ENCODE assay signal across 8 cellular contexts in genomic region chr12:132711169-132711843, GRCh38. TPM values are rescaled to one million over a fixed set of nuclear protein-coding genes. Genes with fewer than 3 reads are reported as not detected.
A peak's percentile ranks its signal among the peaks of the same experiment; 100 is the strongest.
DNase-seq lines count a peak whose midpoint lies in the region; ATAC-seq, FAIRE-seq and TF ChIP-seq lines count a peak whose summit lies in the region.

No MANE protein-coding gene starts in this region.

- TF ChIP-seq POLR2A in IMR-90 (IDR thresholded peaks at IDR 0.05; ENCODE audit: low read depth, low read length): no peak

- H2BK20ac ChIP-seq in IMR-90 (ENCODE audit: low read depth, low read length): no peak overlapping the region

- intact Hi-C loops in IMR-90 (cut with micrococcal nuclease): no loop called here

- no peak for TF ChIP-seq RAD21 in IMR-90 (IDR thresholded peaks at IDR 0.05; ENCODE audit: low read length)

- peaks cover 5% of the 10 kb centered on the region for H3K9me3 Mint-ChIP-seq in activated T-helper 17 cell treated with anti-CD3 and anti-CD28 coated beads, Interleukin-2, amount 50 U/mL, for 72 hours

- H2AK5ac ChIP-seq in IMR-90 (ENCODE audit: low read depth, low read length): peak overlapping the region; percentile 64; the same call in 1 of the 2 replicates

- no peaks in the 10 kb centered on the region for H3K27me3 Mint-ChIP-seq in activated T-helper 17 cell treated with anti-CD3 and anti-CD28 coated beads, Interleukin-2, amount 50 U/mL, for 72 hours

- no peak for DNase-seq in BJ (ENCODE audit: low read depth)
- peak; percentile 65 for DNase-seq in GM20000 (ENCODE audit: low spot score)
- peak; percentile 23 for DNase-seq in IMR-90
- DNase-seq in hepatocyte (ENCODE audit: low spot score): peak; percentile 56
- DNase-seq in iPS-NIHi11 (ENCODE audit: low spot score): no peak
- no peak for DNase-seq in HTR-8/SVneo (ENCODE audit: insufficient read length, low spot score)

- peak overlapping the region; percentile 93 for H3K9ac ChIP-seq in IMR-90 (ENCODE audit: low read depth, low read length)
- peak overlapping the region; percentile 74 to 91 (median 83) for H3K9ac ChIP-seq in skeletal muscle tissue (ENCODE audit: low read depth in 1 of 3, low read length in 3 of 3)

- CTCF ChIA-PET in BJ (lab: Yijun Ruan, JAX): interaction anchor here (1.1 kb wide), 1 partner anchor 19 kb away, joined by 3 read pairs; no protein-coding TSS in a partner anchor
- CTCF ChIA-PET in IMR-90 (lab: Yijun Ruan, JAX): no interaction called here

- H4K8ac ChIP-seq in IMR-90 (ENCODE audit: low read depth in 2 of 2, low read length in 2 of 2): peak overlapping the region; percentile 34 to 90; a peak in 2 of 4 replicates

- H3K9me1 ChIP-seq in IMR-90 (ENCODE audit: insufficient read depth, low read length): no peaks in the 10 kb centered on the region; the same call in 1 of the 2 replicates

- H3K9me2 ChIP-seq in hepatocyte (replicated peaks; ENCODE audit: insufficient read depth): no peaks in the 10 kb centered on the region

- no peak overlapping the region for H4K91ac ChIP-seq in IMR-90 (ENCODE audit: insufficient read depth, low read depth, low read length)

- peak overlapping the region; percentile 63; the same call in 1 of the 2 replicates for H4K5ac ChIP-seq in IMR-90 (ENCODE audit: low read depth, low read length)

- H3K18ac ChIP-seq in IMR-90 (ENCODE audit: low read depth, low read length): no peak overlapping the region

- peak overlapping the region; percentile 96 for H2AFZ ChIP-seq in IMR-90 (replicated peaks; ENCODE audit: low read length, poor library complexity)
- peak overlapping the region; percentile 82 for H2AFZ ChIP-seq in hepatocyte

- H3K36me3 ChIP-seq in BJ (ENCODE audit: control insufficient read depth, insufficient read depth, low read length) (peaks cover 4% of the 10 kb centered on the region; the same call in 1 of the 2 replicates), IMR-90 (ENCODE audit: control insufficient read depth, insufficient read depth, low read length) (peaks cover 9% of the 10 kb centered on the region), hepatocyte (replicated peaks; ENCODE audit: insufficient read depth, low read depth) (no peaks in the 10 kb centered on the region), skeletal muscle tissue (ENCODE audit: control insufficient read depth in 3 of 3, insufficient read depth in 3 of 3, low read length in 3 of 3) (peaks cover 7 to 10% (median 9%) of the 10 kb centered on the region in 3 donors)

- WGBS in IMR-90 (ENCODE audit: extremely low coverage in 2 of 2, insufficient read length in 1 of 2), 2 experiments: 0% methylated on average over 9 of the region's 51 CpGs; no CpG with 5 or more reads in 1 of the 2 experiments
- 11% methylated on average over 49 of the region's 51 CpGs for WGBS in hepatocyte (ENCODE audit: low lambda C conversion rate, missing lambda C conversion rate)

- H3K4me2 ChIP-seq in IMR-90 (ENCODE audit: low read depth, low read length) (peak overlapping the region; percentile 92), hepatocyte (peak overlapping the region; percentile 92)

- H3K79me1 ChIP-seq in IMR-90 (ENCODE audit: low read depth in 1 of 2, low read length in 2 of 2): peaks cover 18 to 50% of the 10 kb centered on the region in 2 experiments

- H3K27ac ChIP-seq in IMR-90 (ENCODE audit: insufficient read depth, low read length) (peak overlapping the region; percentile 73), hepatocyte (peak overlapping the region; percentile 60), skeletal muscle tissue (ENCODE audit: low read depth, low read length) (no peak overlapping the region)

- no peak overlapping the region for H2BK120ac ChIP-seq in IMR-90 (ENCODE audit: low read depth, low read length)

- no peak overlapping the region for H2BK15ac ChIP-seq in IMR-90 (ENCODE audit: low read depth, low read length)

- no TSS peak for BruUV-seq in IMR-90 (replicated peaks; lab: Mats Ljungman, UMichigan)

- no peak overlapping the region for H3K56ac ChIP-seq in IMR-90 (ENCODE audit: extremely low read depth, insufficient read depth, low read length)

- H2AK9ac ChIP-seq in IMR-90 (replicated peaks; ENCODE audit: low read depth, low read length, poor library complexity): peak overlapping the region; percentile 86

- no peaks in the 10 kb centered on the region for H3K27me3 ChIP-seq in BJ (ENCODE audit: control insufficient read depth, insufficient read depth, low read length)
- H3K27me3 ChIP-seq in IMR-90 (ENCODE audit: control insufficient read depth, insufficient read depth, low read length): no peaks in the 10 kb centered on the region
- H3K27me3 ChIP-seq in hepatocyte: no peaks in the 10 kb centered on the region
- H3K27me3 ChIP-seq in skeletal muscle tissue (ENCODE audit: control insufficient read depth in 3 of 3, insufficient read depth in 3 of 3, low read length in 3 of 3): no peaks in the 10 kb centered on the region

- peaks cover 40% of the 10 kb centered on the region for H3K79me2 ChIP-seq in hepatocyte

- H3K23ac ChIP-seq in IMR-90 (ENCODE audit: low read depth, low read length): 0 out of 2 replicates have a peak overlapping the region, but pooled peaks have one; percentile 72

- dilution Hi-C loops in IMR-90 (cut with HindIII; ENCODE audit: low sequenced_read_pairs, unreplicated experiment): no loop called here

- peak overlapping the region; percentile 38 for H3K27ac Mint-ChIP-seq in activated T-helper 17 cell treated with anti-CD3 and anti-CD28 coated beads, Interleukin-2, amount 50 U/mL, for 72 hours

- H3K9me3 ChIP-seq in IMR-90 (ENCODE audit: control insufficient read depth, insufficient read depth, low read length) (no peaks in the 10 kb centered on the region), hepatocyte (ENCODE audit: low read depth) (no peaks in the 10 kb centered on the region), skeletal muscle tissue (ENCODE audit: control insufficient read depth in 3 of 3, low read length in 3 of 3) (no peaks in the 10 kb centered on the region)

- peak overlapping the region; percentile 72 for H3K14ac ChIP-seq in IMR-90 (replicated peaks; ENCODE audit: low read depth, low read length)

- peaks cover 37% of the 10 kb centered on the region for H3K36me3 Mint-ChIP-seq in activated T-helper 17 cell treated with anti-CD3 and anti-CD28 coated beads, Interleukin-2, amount 50 U/mL, for 72 hours (ENCODE audit: low read depth)

- peak overlapping the region; percentile 81 for H3K4me3 ChIP-seq in BJ (ENCODE audit: low read depth, low read length)
- H3K4me3 ChIP-seq in IMR-90 (ENCODE audit: insufficient read depth, low read depth, low read length): peak overlapping the region; percentile 92
- H3K4me3 ChIP-seq in hepatocyte: peak overlapping the region; percentile 72
- peak overlapping the region; percentile 74 to 91 (median 89) for H3K4me3 ChIP-seq in skeletal muscle tissue (ENCODE audit: low read length in 3 of 3)

- POLR2A ChIA-PET in BJ (lab: Charles Lee) (no interaction called here), IMR-90 (lab: Charles Lee; ENCODE audit: unreplicated experiment) (no interaction called here)

- no peak overlapping the region for H2BK5ac ChIP-seq in IMR-90 (ENCODE audit: low read depth, low read length, poor library complexity, severe bottlenecking)

- peaks cover 5% of the 10 kb centered on the region for H3K4me1 Mint-ChIP-seq in activated T-helper 17 cell treated with anti-CD3 and anti-CD28 coated beads, Interleukin-2, amount 50 U/mL, for 72 hours

- peak; percentile 43 for ATAC-seq in IMR-90 (ENCODE audit: low read depth)
- peak; percentile 28 for ATAC-seq in activated T-helper 17 cell treated with anti-CD3 and anti-CD28 coated beads, Interleukin-2, amount 50 U/mL, for 72 hours (replicated peaks)

- peak overlapping the region; percentile 54; the same call in 1 of the 2 replicates for H3K4ac ChIP-seq in IMR-90 (ENCODE audit: low read depth, low read length)

- no peak for TF ChIP-seq CTCF in BJ (IDR thresholded peaks at IDR 0.05; ENCODE audit: insufficient read depth, low read depth, low read length)
- no peak for TF ChIP-seq CTCF in GM20000 (IDR thresholded peaks at IDR 0.05; ENCODE audit: extremely low read depth, missing control alignments)
- no peak for TF ChIP-seq CTCF in IMR-90 (conservative IDR thresholded peaks at IDR 0.05; ENCODE audit: low read depth, low read length)
- no peak for TF ChIP-seq CTCF in hepatocyte (IDR thresholded peaks at IDR 0.05; ENCODE audit: poor library complexity)

- in situ Hi-C loops in IMR-90 (cut with MboI; ENCODE audit: low sequenced_read_pairs): no loop called here

- peak overlapping the region; percentile 78 for H3K4me3 Mint-ChIP-seq in activated T-helper 17 cell treated with anti-CD3 and anti-CD28 coated beads, Interleukin-2, amount 50 U/mL, for 72 hours

- H4K20me1 ChIP-seq in IMR-90 (ENCODE audit: insufficient read depth, low read length): peaks cover 11% of the 10 kb centered on the region
- H4K20me1 ChIP-seq in hepatocyte (ENCODE audit: insufficient read depth, poor library complexity, severe bottlenecking): no peaks in the 10 kb centered on the region

- H3K4me1 ChIP-seq in IMR-90 (ENCODE audit: control insufficient read depth, insufficient read depth, low read length) (0 out of 2 replicates have a peak, but pooled peaks cover 2% of the 10 kb centered on the region), hepatocyte (ENCODE audit: insufficient read depth) (no peaks in the 10 kb centered on the region), skeletal muscle tissue (ENCODE audit: control insufficient read depth in 3 of 3, insufficient read depth in 3 of 3, low read length in 3 of 3) (peaks cover 10 to 15% (median 11%) of the 10 kb centered on the region in 3 donors)

- no peak for FAIRE-seq in HTR-8/SVneo (lab: Jason Lieb, UNC)

RNA-seq across cellular contexts. Expression of gene PGAM5, which starts 0.7 kb away (rescaled TPM):
- polyA plus RNA-seq in BJ (2011; rRNA removed): 12.4 and 17.7 TPM in 2 replicates
- polyA minus RNA-seq in BJ (2011; rRNA and poly(A)+ RNA removed): 38.2 and 50.3 TPM in 2 replicates
- total RNA-seq in IMR-90 (2012; rRNA removed): 36.9 and 37.8 TPM in 2 replicates
- polyA plus RNA-seq in IMR-90 (2012; rRNA removed): 24.1 and 25.2 TPM in 2 replicates
- 11.1 and 21.8 TPM in 2 replicates for polyA plus RNA-seq in IMR-90 (2012; cell fraction: cytosol; rRNA removed)
- polyA plus RNA-seq in IMR-90 (2012; cell fraction: nucleus; rRNA removed; ENCODE audit: low replicate concordance): 8.5 and 14.7 TPM in 2 replicates
- total RNA-seq in activated T-helper 17 cell treated with anti-CD3 and anti-CD28 coated beads, Interleukin-2, amount 50 U/mL, for 72 hours: 10 to 100 TPM; 38.4 to 94.7 TPM
- 19.7 and 27.2 TPM in 2 replicates for total RNA-seq in hepatocyte
- polyA plus RNA-seq in hepatocyte: 17.6 and 21.5 TPM in 2 replicates
- 16.7 TPM for total RNA-seq in skeletal muscle tissue

RNA-seq across cellular contexts. Expression of gene PXMP2, which starts 23.9 kb away (rescaled TPM):
- 19.4 and 22.3 TPM in 2 replicates for polyA plus RNA-seq in BJ (2011; rRNA removed)
- 6.2 and 8.0 TPM in 2 replicates for polyA minus RNA-seq in BJ (2011; rRNA and poly(A)+ RNA removed)
- total RNA-seq in IMR-90 (2012; rRNA removed): 10.9 and 13.3 TPM in 2 replicates
- 20.1 and 20.7 TPM in 2 replicates for polyA plus RNA-seq in IMR-90 (2012; rRNA removed)
- polyA plus RNA-seq in IMR-90 (2012; cell fraction: cytosol; rRNA removed): 19.8 and 25.9 TPM in 2 replicates
- 9.2 and 12.3 TPM in 2 replicates for polyA plus RNA-seq in IMR-90 (2012; cell fraction: nucleus; rRNA removed; ENCODE audit: low replicate concordance)
- 1 to 10 TPM; 7.1 to 8.1 TPM for total RNA-seq in activated T-helper 17 cell treated with anti-CD3 and anti-CD28 coated beads, Interleukin-2, amount 50 U/mL, for 72 hours
- 61.8 and 67.3 TPM in 2 replicates for total RNA-seq in hepatocyte
- 76.1 and 82.7 TPM in 2 replicates for polyA plus RNA-seq in hepatocyte
- total RNA-seq in skeletal muscle tissue: 22.4 TPM

RNA-seq across cellular contexts. Expression of gene POLE, which starts 24.2 kb away (rescaled TPM):
- 9.8 and 17.7 TPM in 2 replicates for polyA plus RNA-seq in BJ (2011; rRNA removed)
- polyA minus RNA-seq in BJ (2011; rRNA and poly(A)+ RNA removed): 40.5 and 42.1 TPM in 2 replicates
- total RNA-seq in IMR-90 (2012; rRNA removed): 17.2 TPM in 2 replicates
- 20.7 and 22.4 TPM in 2 replicates for polyA plus RNA-seq in IMR-90 (2012; rRNA removed)
- polyA plus RNA-seq in IMR-90 (2012; cell fraction: cytosol; rRNA removed): 5.0 and 6.0 TPM in 2 replicates
- 98.2 and 146 TPM in 2 replicates for polyA plus RNA-seq in IMR-90 (2012; cell fraction: nucleus; rRNA removed; ENCODE audit: low replicate concordance)
- 100 to 1,000 TPM; 125 to 154 TPM for total RNA-seq in activated T-helper 17 cell treated with anti-CD3 and anti-CD28 coated beads, Interleukin-2, amount 50 U/mL, for 72 hours
- total RNA-seq in hepatocyte: 16.9 and 34.2 TPM in 2 replicates
- 26.6 and 44.6 TPM in 2 replicates for polyA plus RNA-seq in hepatocyte
- total RNA-seq in skeletal muscle tissue: 32.9 TPM

RNA-seq across cellular contexts. Expression of gene ANKLE2, which starts 50.3 kb away (rescaled TPM):
- 78.8 and 119 TPM in 2 replicates for polyA plus RNA-seq in BJ (2011; rRNA removed)
- 183 and 254 TPM in 2 replicates for polyA minus RNA-seq in BJ (2011; rRNA and poly(A)+ RNA removed)
- total RNA-seq in IMR-90 (2012; rRNA removed): 63.4 and 66.4 TPM in 2 replicates
- polyA plus RNA-seq in IMR-90 (2012; rRNA removed): 80.4 and 82.4 TPM in 2 replicates
- polyA plus RNA-seq in IMR-90 (2012; cell fraction: cytosol; rRNA removed): 21.2 and 34.0 TPM in 2 replicates
- polyA plus RNA-seq in IMR-90 (2012; cell fraction: nucleus; rRNA removed; ENCODE audit: low replicate concordance): 229 and 398 TPM in 2 replicates
- total RNA-seq in activated T-helper 17 cell treated with anti-CD3 and anti-CD28 coated beads, Interleukin-2, amount 50 U/mL, for 72 hours: 100 to 1,000 TPM; 118 to 160 TPM
- 54.4 and 70.3 TPM in 2 replicates for total RNA-seq in hepatocyte
- polyA plus RNA-seq in hepatocyte: 45.3 and 52.5 TPM in 2 replicates
- 28.7 TPM for total RNA-seq in skeletal muscle tissue

Comparison
In these comparisons a context has a peak if more than half of its experiments do, and no peak if none do; other contexts are left out.
1. DNase-seq: peak in GM20000 (single experiment), IMR-90 (single experiment) and hepatocyte (single experiment); none in BJ (single experiment), iPS-NIHi11 (single experiment) and HTR-8/SVneo (single experiment).
2. Peak in every context shown above with its lines, with median percentiles within 50 percentile points of each other: H3K4me3 ChIP-seq.